In the genomic region with DNA sequence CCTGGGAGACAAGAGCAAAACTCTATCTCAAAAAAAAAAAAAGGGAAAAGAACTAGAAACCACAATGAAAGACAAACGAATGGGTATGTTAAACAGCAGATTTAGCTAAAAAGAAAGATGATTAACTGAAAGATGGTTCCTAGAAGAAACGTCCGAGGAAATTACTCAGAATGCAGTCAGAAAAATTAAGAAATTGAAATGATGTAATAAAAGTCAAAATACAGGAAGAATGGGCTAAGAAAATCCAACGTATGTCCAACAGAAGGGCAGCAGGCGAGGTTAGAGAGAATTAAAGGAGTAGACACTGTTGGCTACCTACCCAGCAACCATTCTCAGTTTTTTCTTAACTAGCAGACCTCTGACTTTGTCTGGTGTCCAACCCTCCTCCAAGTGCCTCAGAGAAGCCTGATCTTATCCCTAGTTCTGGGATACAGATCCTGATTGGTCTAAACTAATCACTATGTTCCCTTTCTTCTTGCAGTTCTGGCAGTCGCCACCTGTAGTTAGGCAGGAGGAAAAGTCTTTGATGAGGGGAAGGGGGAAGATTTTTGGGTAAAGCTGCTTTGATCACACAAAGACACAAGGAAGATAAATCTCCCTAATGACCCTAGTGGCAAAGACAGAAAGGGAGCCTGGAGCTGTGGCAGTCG, we compare ENCODE assay signal across 20 cellular contexts. TPM values are rescaled to one million over a fixed set of nuclear protein-coding genes. Genes with fewer than 3 reads are reported as not detected.
DNase-seq lines count a peak whose midpoint lies in the region; ATAC-seq and TF ChIP-seq lines count a peak whose summit lies in the region.
"Had no signal": no experiment of that assay in that cellular context is flagged by ENCODE, and none has a peak within 500 bp of the region (broad histone marks: within the 10 kb centered on the region; RNA-seq: fewer than 3 reads in every experiment).

No MANE protein-coding gene starts in this region.

- no peak overlapping the region for H3K4me3 Mint-ChIP-seq in natural killer cell
- H3K4me3 Mint-ChIP-seq: stimulated activated naive B cell treated with anti-CD40 and anti-IgM and Interleukin-4, amounts not matched to agents 10 μg/mL and 1 μg/mL and 100 μg/mL, for 72 hours had no signal

- DNase-seq in NOMO-1 treated with DMSO at 0.1 percent for 48 hours (lab: John Stamatoyannopoulos, UW; ENCODE audit: unreplicated experiment) (peak; percentile 18), NOMO-1 treated with dmso at 0.1 percent for 144 hours (lab: John Stamatoyannopoulos, UW; ENCODE audit: unreplicated experiment) (no peak), RWPE1 (ENCODE audit: low spot score) (no peak), fibroblast of peridontal ligament (ENCODE audit: extremely low read depth) (peak; percentile 23), uterus (no peak), foreskin melanocyte (no peak), WERI-Rb-1 (no peak), natural killer cell (no peak)
- DNase-seq: activated CD4-positive, alpha-beta T cell treated with anti-CD3 and anti-CD28 coated beads, Interleukin-2, amount 50 U/mL, for 4 hours; activated naive CD4-positive, alpha-beta T cell treated with anti-CD3 and anti-CD28 coated beads, Interleukin-2, amount 50 U/mL, for 16 hours; left ventricle myocardium inferior; NCI-H526 treated with DMSO at 0.1 percent for 48 hours; nucleus accumbens; right lobe of liver; RPMI8226; stimulated activated naive B cell treated with anti-CD40 and anti-IgM and Interleukin-4, amounts not matched to agents 10 μg/mL and 1 μg/mL and 100 μg/mL, for 72 hours; SW 1271 had no signal

- no peak for TF ChIP-seq POLR2A in uterus (IDR thresholded peaks at IDR 0.05)

- POLR2A ChIA-PET in RWPE1 (lab: Yijun Ruan, JAX; ENCODE audit: low non-redundant PET): no interaction called here

- H3K9me3 Mint-ChIP-seq in natural killer cell: no peaks in the 10 kb centered on the region
- H3K9me3 Mint-ChIP-seq: stimulated activated naive B cell treated with anti-CD40 and anti-IgM and Interleukin-4, amounts not matched to agents 10 μg/mL and 1 μg/mL and 100 μg/mL, for 72 hours had no signal

- no peak for ATAC-seq in natural killer cell
- ATAC-seq: gastroesophageal sphincter; right lobe of liver; stimulated activated naive B cell treated with anti-CD40 and anti-IgM and Interleukin-4, amounts not matched to agents 10 μg/mL and 1 μg/mL and 100 μg/mL, for 72 hours had no signal

- H3K4me3 ChIP-seq in uterus (no peak overlapping the region), WERI-Rb-1 (ENCODE audit: low read depth, low read length) (no peak overlapping the region)
- H3K4me3 ChIP-seq: gastroesophageal sphincter, left ventricle myocardium inferior, right lobe of liver, tibial nerve had no signal

- H3K27me3 ChIP-seq in uterus (no peaks in the 10 kb centered on the region), WERI-Rb-1 (ENCODE audit: insufficient read depth, low read depth, severe bottlenecking) (no peaks in the 10 kb centered on the region)
- H3K27me3 ChIP-seq: gastroesophageal sphincter, right lobe of liver, tibial nerve had no signal

- no peaks in the 10 kb centered on the region for H3K4me1 Mint-ChIP-seq in natural killer cell

- H3K27ac Mint-ChIP-seq in natural killer cell: no peak overlapping the region
- H3K27ac Mint-ChIP-seq: stimulated activated naive B cell treated with anti-CD40 and anti-IgM and Interleukin-4, amounts not matched to agents 10 μg/mL and 1 μg/mL and 100 μg/mL, for 72 hours had no signal

- H3K36me3 ChIP-seq in uterus (no peaks in the 10 kb centered on the region), WERI-Rb-1 (no peaks in the 10 kb centered on the region)
- H3K36me3 ChIP-seq: left ventricle myocardium inferior, right lobe of liver had no signal

- H3K27me3 Mint-ChIP-seq in natural killer cell (ENCODE audit: low read depth in 2 of 2): peaks cover under 1 to 4% of the 10 kb centered on the region in 2 donors

- H3K36me3 Mint-ChIP-seq in natural killer cell: no peaks in the 10 kb centered on the region

- CTCF ChIA-PET in RWPE1 (lab: Yijun Ruan, JAX): interaction anchor here (0.6 to 0.7 kb wide), 3 partner anchors 18 to 885 kb away, joined by 3 to 4 read pairs (median 4); no protein-coding TSS in a partner anchor

- no peaks in the 10 kb centered on the region for H3K9me3 ChIP-seq in uterus
- no peaks in the 10 kb centered on the region for H3K9me3 ChIP-seq in WERI-Rb-1 (ENCODE audit: severe bottlenecking)
- H3K9me3 ChIP-seq: gastroesophageal sphincter, left ventricle myocardium inferior, right lobe of liver, tibial nerve had no signal

- intact Hi-C loops in uterus (cut with DNase I; ENCODE audit: low total_unique reads) (no loop called here), natural killer cell (cut with micrococcal nuclease) (no loop called here)

- no peak for TF ChIP-seq CTCF in RWPE1 (conservative IDR thresholded peaks at IDR 0.05; ENCODE audit: low read depth)
- TF ChIP-seq CTCF in uterus (IDR thresholded peaks at IDR 0.05): no peak
- TF ChIP-seq CTCF in WERI-Rb-1 (IDR thresholded peaks at IDR 0.05; ENCODE audit: low read depth, low read length): no peak
- TF ChIP-seq CTCF in natural killer cell (IDR thresholded peaks at IDR 0.05): no peak

- H3K4me1 ChIP-seq in uterus: peaks cover 0 to 4% of the 10 kb centered on the region in 2 donors
- H3K4me1 ChIP-seq: gastroesophageal sphincter, left ventricle myocardium inferior, tibial nerve had no signal

- H3K27ac ChIP-seq in RWPE1 (peak overlapping the region; percentile 64), uterus (peak overlapping the region; percentile 9 to 43), WERI-Rb-1 (no peak overlapping the region)
- H3K27ac ChIP-seq: C4-2B, gastroesophageal sphincter, left ventricle myocardium inferior, right lobe of liver, tibial nerve had no signal

RNA-seq across cellular contexts. Expression of a gene that starts 25.7 kb away (rescaled TPM):
- total RNA-seq in uterus (10 to 100 TPM in 3 of 4 donors, 1 to 10 TPM in 1; 9.7 to 45.5 (median 37.6) TPM), natural killer cell (not detected)

Comparison
In these comparisons a context has a peak if more than half of its experiments do, and no peak if none do; other contexts are left out.
1. DNase-seq: peak in NOMO-1 treated with DMSO at 0.1 percent for 48 hours (single experiment) and fibroblast of peridontal ligament (single experiment); none in NOMO-1 treated with dmso at 0.1 percent for 144 hours (single experiment), RWPE1 (single experiment), uterus (0 of 2), foreskin melanocyte (single experiment), WERI-Rb-1 (single experiment) and natural killer cell (single experiment).
2. RNA of a gene that starts 25.7 kb away (total RNA-seq): 9.7 to 45.5 TPM in uterus; not detected in natural killer cell; every median in the first group is over 10 times any median in the second.